Comparison of ENCODE assay signal across 14 cellular contexts in genomic region chr4:3824521-3825270, GRCh38. TPM values are rescaled to one million over a fixed set of nuclear protein-coding genes. Genes with fewer than 3 reads are reported as not detected.
"Had no signal": no experiment of that assay in that cellular context is flagged by ENCODE, and none has a peak within 500 bp of the region (broad histone marks: within the 10 kb centered on the region; RNA-seq: fewer than 3 reads in every experiment).

No MANE protein-coding gene starts in this region.

- H3K9me3 Mint-ChIP-seq: mesothelial cell of epicardium, natural killer cell, neural crest cell had no signal

- H3K4me3 ChIP-seq: cardiac muscle cell, colonic mucosa, smooth muscle cell, tibial artery, upper lobe of right lung, vagina had no signal

- H3K36me3 Mint-ChIP-seq: mesothelial cell of epicardium, natural killer cell had no signal

- H3K27ac ChIP-seq: cardiac muscle cell, colonic mucosa, tibial artery, upper lobe of right lung, vagina had no signal

- H3K4me3 Mint-ChIP-seq: mesothelial cell of epicardium, natural killer cell, neural crest cell had no signal

- H3K27ac Mint-ChIP-seq: mesothelial cell of epicardium, natural killer cell had no signal

- H3K4me1 Mint-ChIP-seq: natural killer cell had no signal

- DNase-seq: cerebellar nuclear complex; colonic mucosa; effector CD4-positive, alpha-beta T cell; natural killer cell; stimulated activated CD4-positive, alpha-beta T cell treated with anti-CD3 and anti-CD28 coated beads, Interleukin-2, amount 100 ng/mL, for 48 hours; stimulated activated naive CD4-positive, alpha-beta T cell treated with Interleukin-2 at 50 U/mL for 16 hours; tibial artery; upper lobe of right lung had no signal

- H3K36me3 ChIP-seq: cardiac muscle cell, colonic mucosa, tibial artery, upper lobe of right lung, vagina had no signal

- H3K4me2 ChIP-seq: smooth muscle cell had no signal

- H3K9me3 ChIP-seq: colonic mucosa, tibial artery, upper lobe of right lung, vagina had no signal

- ATAC-seq: esophagus mucosa, natural killer cell, upper lobe of right lung had no signal

- H3K27me3 ChIP-seq: colonic mucosa, upper lobe of right lung, vagina had no signal

RNA-seq across cellular contexts. Expression of gene ADRA2C, which starts 58.5 kb away (rescaled TPM):
- total RNA-seq: natural killer cell had no signal
